1 cellular context compared by ENCODE assay signal in the genomic region with DNA sequence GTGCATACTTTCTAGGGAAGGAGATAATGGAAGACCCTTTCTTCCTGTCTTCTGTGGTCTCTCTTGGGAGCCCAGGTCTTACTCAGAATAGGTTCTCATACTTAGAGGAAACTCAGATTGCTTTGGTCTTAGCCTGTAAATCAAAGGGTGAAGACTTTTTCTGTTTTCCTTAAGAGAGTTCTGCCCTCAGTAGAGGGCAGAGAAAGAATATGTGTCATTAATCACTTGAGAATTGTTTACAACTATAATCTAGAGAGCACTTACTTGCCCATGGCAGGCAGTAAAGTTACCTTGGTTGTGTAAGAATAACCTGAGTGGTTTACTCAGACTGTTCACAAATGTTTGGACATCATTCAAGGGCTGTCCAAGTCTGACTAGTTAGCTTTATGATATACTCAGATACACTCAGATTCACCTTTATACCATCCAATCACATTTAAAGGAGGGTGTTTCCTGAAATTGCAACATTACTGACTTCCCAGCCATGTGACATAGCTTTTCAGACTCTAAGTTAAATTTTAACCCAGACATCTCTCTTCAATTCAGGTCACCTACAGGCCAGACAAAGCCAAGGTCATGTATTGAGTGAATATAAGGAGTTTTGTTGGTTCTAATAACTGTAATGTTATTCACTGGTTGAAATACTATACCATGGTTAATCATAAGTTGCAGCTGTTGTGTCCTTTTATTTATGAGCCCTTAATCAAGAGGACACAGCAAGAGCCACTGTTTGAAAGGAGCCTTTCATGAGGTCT.
TF ChIP-seq lines count a peak whose summit lies in the region.

No MANE protein-coding gene starts in this region.

TF ChIP-seq in HCT116, 20 proteins besides CTCF, POLR2A, EP300 and RAD21 (continued from another document):
- TF ChIP-seq, protein P1, sequence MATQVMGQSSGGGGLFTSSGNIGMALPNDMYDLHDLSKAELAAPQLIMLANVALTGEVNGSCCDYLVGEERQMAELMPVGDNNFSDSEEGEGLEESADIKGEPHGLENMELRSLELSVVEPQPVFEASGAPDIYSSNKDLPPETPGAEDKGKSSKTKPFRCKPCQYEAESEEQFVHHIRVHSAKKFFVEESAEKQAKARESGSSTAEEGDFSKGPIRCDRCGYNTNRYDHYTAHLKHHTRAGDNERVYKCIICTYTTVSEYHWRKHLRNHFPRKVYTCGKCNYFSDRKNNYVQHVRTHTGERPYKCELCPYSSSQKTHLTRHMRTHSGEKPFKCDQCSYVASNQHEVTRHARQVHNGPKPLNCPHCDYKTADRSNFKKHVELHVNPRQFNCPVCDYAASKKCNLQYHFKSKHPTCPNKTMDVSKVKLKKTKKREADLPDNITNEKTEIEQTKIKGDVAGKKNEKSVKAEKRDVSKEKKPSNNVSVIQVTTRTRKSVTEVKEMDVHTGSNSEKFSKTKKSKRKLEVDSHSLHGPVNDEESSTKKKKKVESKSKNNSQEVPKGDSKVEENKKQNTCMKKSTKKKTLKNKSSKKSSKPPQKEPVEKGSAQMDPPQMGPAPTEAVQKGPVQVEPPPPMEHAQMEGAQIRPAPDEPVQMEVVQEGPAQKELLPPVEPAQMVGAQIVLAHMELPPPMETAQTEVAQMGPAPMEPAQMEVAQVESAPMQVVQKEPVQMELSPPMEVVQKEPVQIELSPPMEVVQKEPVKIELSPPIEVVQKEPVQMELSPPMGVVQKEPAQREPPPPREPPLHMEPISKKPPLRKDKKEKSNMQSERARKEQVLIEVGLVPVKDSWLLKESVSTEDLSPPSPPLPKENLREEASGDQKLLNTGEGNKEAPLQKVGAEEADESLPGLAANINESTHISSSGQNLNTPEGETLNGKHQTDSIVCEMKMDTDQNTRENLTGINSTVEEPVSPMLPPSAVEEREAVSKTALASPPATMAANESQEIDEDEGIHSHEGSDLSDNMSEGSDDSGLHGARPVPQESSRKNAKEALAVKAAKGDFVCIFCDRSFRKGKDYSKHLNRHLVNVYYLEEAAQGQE (IDR thresholded peaks at IDR 0.05; ENCODE audit: low read depth), result no peak
- TF ChIP-seq SIN3A (IDR thresholded peaks at IDR 0.05; ENCODE audit: low read depth), result 0 out of 2 replicates have a peak, but pooled peaks have one; percentile 37
- no peak for TF ChIP-seq YY1 (IDR thresholded peaks at IDR 0.05; ENCODE audit: extremely low read depth, insufficient replicate concordance, low read depth, low read length)
- TF ChIP-seq CBX3 (IDR thresholded peaks at IDR 0.05; ENCODE audit: low read depth), result 0 out of 2 replicates have a peak, but pooled peaks have one; percentile 45
- TF ChIP-seq, protein P2, sequence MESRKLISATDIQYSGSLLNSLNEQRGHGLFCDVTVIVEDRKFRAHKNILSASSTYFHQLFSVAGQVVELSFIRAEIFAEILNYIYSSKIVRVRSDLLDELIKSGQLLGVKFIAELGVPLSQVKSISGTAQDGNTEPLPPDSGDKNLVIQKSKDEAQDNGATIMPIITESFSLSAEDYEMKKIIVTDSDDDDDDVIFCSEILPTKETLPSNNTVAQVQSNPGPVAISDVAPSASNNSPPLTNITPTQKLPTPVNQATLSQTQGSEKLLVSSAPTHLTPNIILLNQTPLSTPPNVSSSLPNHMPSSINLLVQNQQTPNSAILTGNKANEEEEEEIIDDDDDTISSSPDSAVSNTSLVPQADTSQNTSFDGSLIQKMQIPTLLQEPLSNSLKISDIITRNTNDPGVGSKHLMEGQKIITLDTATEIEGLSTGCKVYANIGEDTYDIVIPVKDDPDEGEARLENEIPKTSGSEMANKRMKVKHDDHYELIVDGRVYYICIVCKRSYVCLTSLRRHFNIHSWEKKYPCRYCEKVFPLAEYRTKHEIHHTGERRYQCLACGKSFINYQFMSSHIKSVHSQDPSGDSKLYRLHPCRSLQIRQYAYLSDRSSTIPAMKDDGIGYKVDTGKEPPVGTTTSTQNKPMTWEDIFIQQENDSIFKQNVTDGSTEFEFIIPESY (IDR thresholded peaks at IDR 0.05; ENCODE audit: extremely low read depth, insufficient replicate concordance, low read length), result no peak
- no peak for TF ChIP-seq EZH2phosphoT487 (IDR thresholded peaks at IDR 0.05; ENCODE audit: borderline replicate concordance)
- no peak for TF ChIP-seq ZFX (IDR thresholded peaks at IDR 0.05)
- TF ChIP-seq, protein P3, sequence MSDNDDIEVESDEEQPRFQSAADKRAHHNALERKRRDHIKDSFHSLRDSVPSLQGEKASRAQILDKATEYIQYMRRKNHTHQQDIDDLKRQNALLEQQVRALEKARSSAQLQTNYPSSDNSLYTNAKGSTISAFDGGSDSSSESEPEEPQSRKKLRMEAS (IDR thresholded peaks at IDR 0.05), result peak; percentile 72
TF ChIP-seq in HCT116: peak in this region for 8.
